19 cellular contexts compared by ENCODE assay signal in genomic region chr6:91573826-91574416, GRCh38.
DNase-seq lines count a peak whose midpoint lies in the region; ATAC-seq, FAIRE-seq and TF ChIP-seq lines count a peak whose summit lies in the region.
"Had no signal": no experiment of that assay in that cellular context is flagged by ENCODE, and none has a peak within 500 bp of the region (broad histone marks: within the 10 kb centered on the region; RNA-seq: fewer than 3 reads in every experiment).

No MANE protein-coding gene starts in this region.

- no peak for TF ChIP-seq EP300 in sigmoid colon (IDR thresholded peaks at IDR 0.05)

- no peaks in the 10 kb centered on the region for H3K9me3 ChIP-seq in sigmoid colon
- H3K9me3 ChIP-seq: Peyer's patch had no signal

- no peak for TF ChIP-seq CTCF in sigmoid colon (IDR thresholded peaks at IDR 0.05)

- no peaks in the 10 kb centered on the region for H3K4me1 ChIP-seq in sigmoid colon
- H3K4me1 ChIP-seq: Peyer's patch had no signal

- no peak overlapping the region for H3K27ac ChIP-seq in sigmoid colon
- H3K27ac ChIP-seq: Peyer's patch had no signal

- H3K27me3 ChIP-seq in sigmoid colon, result no peaks in the 10 kb centered on the region
- H3K27me3 ChIP-seq: Peyer's patch had no signal

- 60 to 78% methylated on average over 3 of the region's 3 CpGs for WGBS in sigmoid colon, 2 donors

- intact Hi-C loops in sigmoid colon (cut with DNase I), result no loop called here

- DNase-seq in GM12891 (ENCODE audit: insufficient read length, low spot score) (no peak), NCI-H1105 treated with DMSO at 0.1 percent for 48 hours (lab: John Stamatoyannopoulos, UW) (peak; percentile 24), RPMI8226 (peak; percentile 37), sigmoid colon (no peak), COR-L47 (lab: John Stamatoyannopoulos, UW) (no peak)
- DNase-seq: CD4-positive, alpha-beta memory T cell; H9; KBM-7; NCI-H1048; NCI-H146; NCI-H2029 treated with DMSO at 0.1 percent for 48 hours; NCI-H774; Peyer's patch; SW 1271 had no signal

- H3K36me3 ChIP-seq in sigmoid colon, result no peaks in the 10 kb centered on the region
- H3K36me3 ChIP-seq: Peyer's patch had no signal

- no peak for FAIRE-seq in GM12891 (lab: Jason Lieb, UNC)
- FAIRE-seq: A204.1 had no signal

- no peak overlapping the region for H3K4me3 ChIP-seq in sigmoid colon
- H3K4me3 ChIP-seq: Peyer's patch had no signal

- no peak for TF ChIP-seq POLR2A in GM12891 (IDR thresholded peaks at IDR 0.05; ENCODE audit: low read depth, low read length)
- no peak for TF ChIP-seq POLR2A in sigmoid colon (IDR thresholded peaks at IDR 0.05)

- ATAC-seq in HG03159 (IDR thresholded peaks at IDR 0.05; ENCODE audit: unreplicated experiment), result peak; percentile 41
- ATAC-seq in HG02571 (IDR thresholded peaks at IDR 0.05; ENCODE audit: unreplicated experiment), result no peak
- no peak for ATAC-seq in GM19397 (IDR thresholded peaks at IDR 0.05; ENCODE audit: unreplicated experiment)
- ATAC-seq: Right ventricle myocardium inferior had no signal

TF ChIP-seq in GM12891, 5 proteins besides CTCF, POLR2A, EP300 and RAD21:
- TF ChIP-seq POU2F2 (IDR thresholded peaks at IDR 0.05; ENCODE audit: low read depth, low read length), result no peak
- no peak for TF ChIP-seq POLR2AphosphoS5 (IDR thresholded peaks at IDR 0.05; ENCODE audit: low read depth, low read length)
- TF ChIP-seq TAF1 (IDR thresholded peaks at IDR 0.05; ENCODE audit: low read depth, low read length), result no peak
- peak; percentile 60; the same call in 1 of the 2 replicates for TF ChIP-seq SPI1 (IDR thresholded peaks at IDR 0.05; ENCODE audit: low read depth, low read length)
- no peak for TF ChIP-seq PAX5 (IDR thresholded peaks at IDR 0.05; ENCODE audit: insufficient read depth, low read length, severe bottlenecking)

Comparison
In these comparisons a context has a peak if more than half of its experiments do, and no peak if none do; other contexts are left out.
1. DNase-seq: peak in NCI-H1105 treated with DMSO at 0.1 percent for 48 hours (single experiment) and RPMI8226 (single experiment); none in GM12891 (single experiment), sigmoid colon (single experiment) and COR-L47 (single experiment).